Comparison of ENCODE assay signal across 9 cellular contexts in genomic region chr12:27970391-27970980, GRCh38. TPM values are rescaled to one million over a fixed set of nuclear protein-coding genes. Genes with fewer than 3 reads are reported as not detected.
DNase-seq lines count a peak whose midpoint lies in the region; ATAC-seq and TF ChIP-seq lines count a peak whose summit lies in the region.
"Had no signal": no experiment of that assay in that cellular context is flagged by ENCODE, and none has a peak within 500 bp of the region (broad histone marks: within the 10 kb centered on the region; RNA-seq: fewer than 3 reads in every experiment).

No MANE protein-coding gene starts in this region.

- no peak for TF ChIP-seq POLR2A in adrenal gland (IDR thresholded peaks at IDR 0.05)

- peaks cover 57% of the 10 kb centered on the region for H3K27me3 Mint-ChIP-seq in activated naive CD4-positive, alpha-beta T cell treated with anti-CD3 and anti-CD28 coated beads, Interleukin-2, amount 50 U/mL, for 24 hours
- peaks cover 55 to 71% of the 10 kb centered on the region in 2 donors for H3K27me3 Mint-ChIP-seq in stimulated activated naive B cell treated with anti-CD40 and anti-IgM and Interleukin-4, amounts not matched to agents 10 μg/mL and 1 μg/mL and 100 μg/mL, for 72 hours

- H3K4me1 Mint-ChIP-seq in activated naive CD4-positive, alpha-beta T cell treated with anti-CD3 and anti-CD28 coated beads, Interleukin-2, amount 50 U/mL, for 24 hours: peaks cover 17% of the 10 kb centered on the region
- peaks cover 18 to 33% of the 10 kb centered on the region in 2 donors for H3K4me1 Mint-ChIP-seq in stimulated activated naive B cell treated with anti-CD40 and anti-IgM and Interleukin-4, amounts not matched to agents 10 μg/mL and 1 μg/mL and 100 μg/mL, for 72 hours

- no peak for TF ChIP-seq CTCF in adrenal gland (IDR thresholded peaks at IDR 0.05)

- H3K36me3 Mint-ChIP-seq in activated naive CD4-positive, alpha-beta T cell treated with anti-CD3 and anti-CD28 coated beads, Interleukin-2, amount 50 U/mL, for 24 hours: no peaks in the 10 kb centered on the region
- peaks cover 0 to 2% of the 10 kb centered on the region in 2 donors for H3K36me3 Mint-ChIP-seq in stimulated activated naive B cell treated with anti-CD40 and anti-IgM and Interleukin-4, amounts not matched to agents 10 μg/mL and 1 μg/mL and 100 μg/mL, for 72 hours

- H3K27ac Mint-ChIP-seq in activated naive CD4-positive, alpha-beta T cell treated with anti-CD3 and anti-CD28 coated beads, Interleukin-2, amount 50 U/mL, for 24 hours: no peak overlapping the region
- H3K27ac Mint-ChIP-seq in stimulated activated naive B cell treated with anti-CD40 and anti-IgM and Interleukin-4, amounts not matched to agents 10 μg/mL and 1 μg/mL and 100 μg/mL, for 72 hours: peak overlapping the region; percentile 14
- H3K27ac Mint-ChIP-seq: dendritic cell treated with granulocyte-macrophage colony-stimulating factor and Interleukin-4, amounts not matched to agents 40 ng/mL and 50 ng/mL, for 4 days had no signal

- no peak for DNase-seq in activated naive CD4-positive, alpha-beta T cell treated with Interleukin-2 at 50 U/mL for 16 hours
- DNase-seq in adrenal gland: peak in 4 of 7 donors; percentile 8 to 25 (median 16)
- no peak for DNase-seq in stimulated activated naive B cell treated with anti-CD40 and anti-IgM and Interleukin-4, amounts not matched to agents 10 μg/mL and 1 μg/mL and 100 μg/mL, for 72 hours
- no peak for DNase-seq in globus pallidus (ENCODE audit: low spot score)

- 0 to 4% (median 1%) methylated on average over 2 to 64 of the region's 64 CpGs for WGBS in adrenal gland, 4 donors

- peaks cover 15 to 24% of the 10 kb centered on the region in 2 donors for H3K4me1 ChIP-seq in adrenal gland (replicated peaks in 1 of 2)

- H3K9me3 ChIP-seq in adrenal gland (replicated peaks in 1 of 3): no peaks in the 10 kb centered on the region
- H3K9me3 ChIP-seq in iPS-18c (ENCODE audit: control insufficient read depth, insufficient read depth, low read length): peaks cover 2% of the 10 kb centered on the region

- H3K27ac ChIP-seq in adrenal gland: no peak overlapping the region

- no peaks in the 10 kb centered on the region for H3K9me3 Mint-ChIP-seq in activated naive CD4-positive, alpha-beta T cell treated with anti-CD3 and anti-CD28 coated beads, Interleukin-2, amount 50 U/mL, for 24 hours
- H3K9me3 Mint-ChIP-seq in stimulated activated naive B cell treated with anti-CD40 and anti-IgM and Interleukin-4, amounts not matched to agents 10 μg/mL and 1 μg/mL and 100 μg/mL, for 72 hours: no peaks in the 10 kb centered on the region
- H3K9me3 Mint-ChIP-seq: dendritic cell treated with granulocyte-macrophage colony-stimulating factor and Interleukin-4, amounts not matched to agents 40 ng/mL and 50 ng/mL, for 4 days had no signal

- ATAC-seq in HG03066 (IDR thresholded peaks at IDR 0.05; ENCODE audit: low read depth, unreplicated experiment) (peak; percentile 15), GM21786 (IDR thresholded peaks at IDR 0.05; ENCODE audit: unreplicated experiment) (no peak)
- peak; percentile 24 to 26 for ATAC-seq in stimulated activated naive B cell treated with anti-CD40 and anti-IgM and Interleukin-4, amounts not matched to agents 10 μg/mL and 1 μg/mL and 100 μg/mL, for 72 hours (replicated peaks)

- H3K4me3 Mint-ChIP-seq in activated naive CD4-positive, alpha-beta T cell treated with anti-CD3 and anti-CD28 coated beads, Interleukin-2, amount 50 U/mL, for 24 hours: peak overlapping the region; percentile 79
- H3K4me3 Mint-ChIP-seq in stimulated activated naive B cell treated with anti-CD40 and anti-IgM and Interleukin-4, amounts not matched to agents 10 μg/mL and 1 μg/mL and 100 μg/mL, for 72 hours: peak overlapping the region; percentile 62 to 70

- peak overlapping the region in 1 of 4 donors; percentile 57 for H3K4me3 ChIP-seq in adrenal gland
- H3K4me3 ChIP-seq in iPS-18c (ENCODE audit: insufficient read depth, low read depth, low read length): peak overlapping the region; percentile 38

- intact Hi-C loops in adrenal gland (cut with DNase I): no loop called here

- H3K27me3 ChIP-seq in adrenal gland: peaks cover 70% of the 10 kb centered on the region

- no peaks in the 10 kb centered on the region for H3K36me3 ChIP-seq in adrenal gland (replicated peaks in 1 of 2)

RNA-seq across cellular contexts. Expression of gene PTHLH, which starts 2.0 kb away (rescaled TPM):
- under 1 TPM in 4 of 8 donors, not detected in 4; 0.18 to 0.55 (median 0.36) TPM for total RNA-seq in adrenal gland
- polyA plus RNA-seq in adrenal gland: under 1 TPM in 1 of 3 donors, not detected in 2; 0.30 TPM

Comparison
In these comparisons a context has a peak if more than half of its experiments do, and no peak if none do; other contexts are left out.
1. DNase-seq: peak in adrenal gland (4 of 7); none in activated naive CD4-positive, alpha-beta T cell treated with Interleukin-2 at 50 U/mL for 16 hours (single experiment), stimulated activated naive B cell treated with anti-CD40 and anti-IgM and Interleukin-4, amounts not matched to agents 10 μg/mL and 1 μg/mL and 100 μg/mL, for 72 hours (single experiment) and globus pallidus (single experiment).